Comparison of ENCODE assay signal across 1 cellular context in the genomic region with DNA sequence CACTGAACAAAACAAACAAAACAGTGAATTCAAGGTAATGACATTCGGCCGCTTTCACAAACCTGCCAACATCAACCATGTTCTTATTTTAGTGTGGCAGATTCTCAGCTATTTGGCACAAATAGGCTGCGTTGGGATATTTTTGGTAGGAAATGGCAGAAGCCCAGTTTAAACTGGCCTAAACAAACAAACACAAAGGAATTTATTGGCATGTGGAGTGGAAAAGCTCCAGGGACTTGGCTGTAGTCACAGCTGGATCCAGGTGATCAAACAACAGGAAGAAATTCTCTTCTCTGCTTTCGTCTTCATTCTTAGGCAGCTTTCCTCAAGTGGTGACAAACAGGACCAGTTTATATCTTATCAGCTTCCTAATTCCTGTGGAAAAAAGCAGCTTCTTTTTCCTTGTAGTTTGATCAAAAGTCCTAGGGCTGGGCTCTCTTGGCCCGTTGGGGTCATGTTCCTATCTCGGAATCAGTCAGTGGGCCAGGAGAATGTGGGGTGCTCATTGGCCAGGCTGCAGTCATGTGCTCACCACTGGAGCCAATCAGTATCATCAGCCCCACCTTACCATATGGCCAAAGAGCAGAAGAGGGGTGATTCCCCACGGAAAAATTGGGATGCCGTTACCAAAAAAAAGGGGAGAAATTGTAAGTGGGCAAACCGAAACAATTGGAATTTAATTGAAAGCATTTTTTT.
TF ChIP-seq lines count a peak whose summit lies in the region.

No MANE protein-coding gene starts in this region.

TF ChIP-seq in K562, 482 proteins besides CTCF, POLR2A, EP300 and RAD21:
- TF ChIP-seq, protein P1, sequence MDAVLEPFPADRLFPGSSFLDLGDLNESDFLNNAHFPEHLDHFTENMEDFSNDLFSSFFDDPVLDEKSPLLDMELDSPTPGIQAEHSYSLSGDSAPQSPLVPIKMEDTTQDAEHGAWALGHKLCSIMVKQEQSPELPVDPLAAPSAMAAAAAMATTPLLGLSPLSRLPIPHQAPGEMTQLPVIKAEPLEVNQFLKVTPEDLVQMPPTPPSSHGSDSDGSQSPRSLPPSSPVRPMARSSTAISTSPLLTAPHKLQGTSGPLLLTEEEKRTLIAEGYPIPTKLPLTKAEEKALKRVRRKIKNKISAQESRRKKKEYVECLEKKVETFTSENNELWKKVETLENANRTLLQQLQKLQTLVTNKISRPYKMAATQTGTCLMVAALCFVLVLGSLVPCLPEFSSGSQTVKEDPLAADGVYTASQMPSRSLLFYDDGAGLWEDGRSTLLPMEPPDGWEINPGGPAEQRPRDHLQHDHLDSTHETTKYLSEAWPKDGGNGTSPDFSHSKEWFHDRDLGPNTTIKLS (IDR thresholded peaks at IDR 0.05; ENCODE audit: borderline replicate concordance, low read depth) = no peak
- TF ChIP-seq SMAD4 (CRISPR knock-in tag; conservative IDR thresholded peaks at IDR 0.05) = no peak
- TF ChIP-seq, protein P2, sequence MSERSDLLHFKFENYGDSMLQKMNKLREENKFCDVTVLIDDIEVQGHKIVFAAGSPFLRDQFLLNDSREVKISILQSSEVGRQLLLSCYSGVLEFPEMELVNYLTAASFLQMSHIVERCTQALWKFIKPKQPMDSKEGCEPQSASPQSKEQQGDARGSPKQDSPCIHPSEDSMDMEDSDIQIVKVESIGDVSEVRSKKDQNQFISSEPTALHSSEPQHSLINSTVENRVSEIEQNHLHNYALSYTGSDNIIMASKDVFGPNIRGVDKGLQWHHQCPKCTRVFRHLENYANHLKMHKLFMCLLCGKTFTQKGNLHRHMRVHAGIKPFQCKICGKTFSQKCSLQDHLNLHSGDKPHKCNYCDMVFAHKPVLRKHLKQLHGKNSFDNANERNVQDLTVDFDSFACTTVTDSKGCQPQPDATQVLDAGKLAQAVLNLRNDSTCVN (CRISPR knock-in tag; IDR thresholded peaks at IDR 0.05) = no peak
- no peak for TF ChIP-seq ZFP30 (CRISPR knock-in tag; IDR thresholded peaks at IDR 0.05; ENCODE audit: borderline replicate concordance)
- TF ChIP-seq CHD1 (IDR thresholded peaks at IDR 0.05; ENCODE audit: low read length) = no peak
- TF ChIP-seq, protein P3, sequence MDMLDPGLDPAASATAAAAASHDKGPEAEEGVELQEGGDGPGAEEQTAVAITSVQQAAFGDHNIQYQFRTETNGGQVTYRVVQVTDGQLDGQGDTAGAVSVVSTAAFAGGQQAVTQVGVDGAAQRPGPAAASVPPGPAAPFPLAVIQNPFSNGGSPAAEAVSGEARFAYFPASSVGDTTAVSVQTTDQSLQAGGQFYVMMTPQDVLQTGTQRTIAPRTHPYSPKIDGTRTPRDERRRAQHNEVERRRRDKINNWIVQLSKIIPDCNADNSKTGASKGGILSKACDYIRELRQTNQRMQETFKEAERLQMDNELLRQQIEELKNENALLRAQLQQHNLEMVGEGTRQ (CRISPR knock-in tag; IDR thresholded peaks at IDR 0.05) = peak; percentile 70
- TF ChIP-seq NFYB (IDR thresholded peaks at IDR 0.05; ENCODE audit: extremely low read depth, insufficient read length) = peak; percentile 40
- TF ChIP-seq, protein P4, sequence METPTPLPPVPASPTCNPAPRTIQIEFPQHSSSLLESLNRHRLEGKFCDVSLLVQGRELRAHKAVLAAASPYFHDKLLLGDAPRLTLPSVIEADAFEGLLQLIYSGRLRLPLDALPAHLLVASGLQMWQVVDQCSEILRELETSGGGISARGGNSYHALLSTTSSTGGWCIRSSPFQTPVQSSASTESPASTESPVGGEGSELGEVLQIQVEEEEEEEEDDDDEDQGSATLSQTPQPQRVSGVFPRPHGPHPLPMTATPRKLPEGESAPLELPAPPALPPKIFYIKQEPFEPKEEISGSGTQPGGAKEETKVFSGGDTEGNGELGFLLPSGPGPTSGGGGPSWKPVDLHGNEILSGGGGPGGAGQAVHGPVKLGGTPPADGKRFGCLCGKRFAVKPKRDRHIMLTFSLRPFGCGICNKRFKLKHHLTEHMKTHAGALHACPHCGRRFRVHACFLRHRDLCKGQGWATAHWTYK (CRISPR knock-in tag; IDR thresholded peaks at IDR 0.05) = no peak
- no peak for TF ChIP-seq CHCHD3 (CRISPR knock-in tag; IDR thresholded peaks at IDR 0.05)
- TF ChIP-seq DIDO1 (tag; IDR thresholded peaks at IDR 0.05; ENCODE audit: low read depth) = no peak
- TF ChIP-seq ARID1B (IDR thresholded peaks at IDR 0.05) = no peak
- TF ChIP-seq, protein P5, sequence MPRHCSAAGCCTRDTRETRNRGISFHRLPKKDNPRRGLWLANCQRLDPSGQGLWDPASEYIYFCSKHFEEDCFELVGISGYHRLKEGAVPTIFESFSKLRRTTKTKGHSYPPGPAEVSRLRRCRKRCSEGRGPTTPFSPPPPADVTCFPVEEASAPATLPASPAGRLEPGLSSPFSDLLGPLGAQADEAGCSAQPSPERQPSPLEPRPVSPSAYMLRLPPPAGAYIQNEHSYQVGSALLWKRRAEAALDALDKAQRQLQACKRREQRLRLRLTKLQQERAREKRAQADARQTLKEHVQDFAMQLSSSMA (CRISPR knock-in tag; IDR thresholded peaks at IDR 0.05) = no peak
- no peak for TF ChIP-seq MYNN (IDR thresholded peaks at IDR 0.05)
- no peak for TF ChIP-seq MYNN (CRISPR knock-in tag; IDR thresholded peaks at IDR 0.05)
